Comparison of ENCODE assay signal across 8 cellular contexts in genomic region chr16:81316176-81316496, GRCh38. TPM values are rescaled to one million over a fixed set of nuclear protein-coding genes. Genes with fewer than 3 reads are reported as not detected.
DNase-seq lines count a peak whose midpoint lies in the region; ATAC-seq and TF ChIP-seq lines count a peak whose summit lies in the region.
"Had no signal": no experiment of that assay in that cellular context is flagged by ENCODE, and none has a peak within 500 bp of the region (broad histone marks: within the 10 kb centered on the region; RNA-seq: fewer than 3 reads in every experiment).

No MANE protein-coding gene starts in this region.

- DNase-seq in HCT116 (ENCODE audit: low read depth, low spot score): no peak
- DNase-seq in WTC11 (ENCODE audit: low spot score): no peak
- no peak for DNase-seq in hepatocyte (ENCODE audit: low spot score)
- no peak for DNase-seq in spleen
- no peak for DNase-seq in COLO668 (lab: John Stamatoyannopoulos, UW; ENCODE audit: unreplicated experiment)
- DNase-seq in stimulated activated naive CD4-positive, alpha-beta T cell treated with Interleukin-2 at 50 U/mL for 16 hours (lab: John Stamatoyannopoulos, UW): no peak
- no peak for DNase-seq in AG08396 (ENCODE audit: low spot score)
- DNase-seq: NCI-H446 had no signal

- H3K9ac ChIP-seq in HCT116 (ENCODE audit: low read length): peak overlapping the region; percentile 73

- H3K4me3 Mint-ChIP-seq in WTC11: peak overlapping the region; percentile 85

- H3K4me3 ChIP-seq in HCT116 (replicated peaks in 1 of 2; ENCODE audit: low read depth in 1 of 2, low read length in 2 of 2): peak overlapping the region; percentile 69 to 92
- H3K4me3 ChIP-seq in hepatocyte: peak overlapping the region; percentile 95
- peak overlapping the region in 5 of 8 donors; percentile 74 to 98 (median 94) for H3K4me3 ChIP-seq in spleen

- intact Hi-C loops in HCT116 (cut with micrococcal nuclease) (no loop called here), spleen (cut with DNase I; ENCODE audit: low total_unique reads) (no loop called here)

- H3K36me3 ChIP-seq in HCT116 (ENCODE audit: control insufficient read depth in 1 of 2, insufficient read depth in 2 of 2, low read length in 2 of 2) (no peaks in the 10 kb centered on the region), hepatocyte (replicated peaks; ENCODE audit: insufficient read depth, low read depth) (no peaks in the 10 kb centered on the region), spleen (peaks cover 0 to 15% (median 0%) of the 10 kb centered on the region in 6 donors)

- TF ChIP-seq CTCF in HCT116 (IDR thresholded peaks at IDR 0.05 in 2 of 3, conservative IDR thresholded peaks at IDR 0.05 in 1 of 3; ENCODE audit: borderline replicate concordance in 1 of 3, insufficient read depth in 1 of 3, low read depth in 2 of 3, low read length in 2 of 3) (no peak), WTC11 (IDR thresholded peaks at IDR 0.05) (no peak), hepatocyte (IDR thresholded peaks at IDR 0.05; ENCODE audit: poor library complexity) (no peak), spleen (IDR thresholded peaks at IDR 0.05 in 8 of 11, conservative IDR thresholded peaks at IDR 0.05 in 3 of 11) (no peak)

- CTCF ChIA-PET in HCT116 (lab: Charles Lee): no interaction called here
- CTCF ChIA-PET in WTC11 (lab: Charles Lee): no interaction called here

- peaks cover 4% of the 10 kb centered on the region; the same call in 1 of the 2 replicates for H3K27me3 Mint-ChIP-seq in WTC11 (ENCODE audit: low read depth)

- H3K9me3 Mint-ChIP-seq in WTC11: no peaks in the 10 kb centered on the region

- H2AFZ ChIP-seq in HCT116 (ENCODE audit: low read depth, low read length, poor library complexity, severe bottlenecking): no peak overlapping the region
- H2AFZ ChIP-seq in hepatocyte: peak overlapping the region; percentile 54

- H3K4me2 ChIP-seq in HCT116 (ENCODE audit: low read length) (peak overlapping the region; percentile 83), hepatocyte (peak overlapping the region; percentile 76)

- H3K9me2 ChIP-seq in HCT116 (ENCODE audit: insufficient read depth) (no peaks in the 10 kb centered on the region), hepatocyte (replicated peaks; ENCODE audit: insufficient read depth) (no peaks in the 10 kb centered on the region)

- no peak overlapping the region for H3K27ac ChIP-seq in HCT116 (ENCODE audit: low read depth, low read length)
- peak overlapping the region; percentile 94 for H3K27ac ChIP-seq in hepatocyte
- H3K27ac ChIP-seq in spleen: no peak overlapping the region

- RAD21 ChIA-PET in HCT116 (lab: Charles Lee; ENCODE audit: low non-redundant PET in 1 of 2, low total read pairs in 2 of 2, uncharacterized antibody in 2 of 2, unreplicated experiment in 2 of 2): no interaction called here

- peaks cover 3% of the 10 kb centered on the region for H3K36me3 Mint-ChIP-seq in WTC11

- POLR2A ChIA-PET in HCT116 (lab: Charles Lee) (interaction anchor here (1.0 kb wide), 1 partner anchor 10 kb away, joined by 3 read pairs; no protein-coding TSS in a partner anchor), WTC11 (lab: Charles Lee) (no interaction called here)

- no peaks in the 10 kb centered on the region for H3K9me3 ChIP-seq in HCT116 (ENCODE audit: control insufficient read depth in 1 of 2, insufficient read depth in 1 of 2, low read depth in 1 of 2, low read length in 2 of 2)
- no peaks in the 10 kb centered on the region for H3K9me3 ChIP-seq in hepatocyte (ENCODE audit: low read depth)
- no peaks in the 10 kb centered on the region for H3K9me3 ChIP-seq in spleen

- H3K4me1 Mint-ChIP-seq in WTC11: peaks cover 40% of the 10 kb centered on the region

- no peaks in the 10 kb centered on the region for H3K27me3 ChIP-seq in HCT116 (ENCODE audit: insufficient read depth, low read length)
- H3K27me3 ChIP-seq in hepatocyte: no peaks in the 10 kb centered on the region
- H3K27me3 ChIP-seq in spleen (replicated peaks in 1 of 7): no peaks in the 10 kb centered on the region

- TF ChIP-seq RAD21 in HCT116 (IDR thresholded peaks at IDR 0.05; ENCODE audit: low read depth): no peak

- 52% methylated on average over 4 of the region's 5 CpGs for WGBS in hepatocyte (ENCODE audit: low lambda C conversion rate, missing lambda C conversion rate)
- 88 to 94% (median 91%) methylated on average over 5 of the region's 5 CpGs for WGBS in spleen, 5 donors

- H4K20me1 ChIP-seq in HCT116 (ENCODE audit: insufficient read depth): peaks cover 20% of the 10 kb centered on the region; the same call in 1 of the 2 replicates
- no peaks in the 10 kb centered on the region for H4K20me1 ChIP-seq in hepatocyte (ENCODE audit: insufficient read depth, poor library complexity, severe bottlenecking)

- no TSS peak for BruUV-seq in HCT116 (replicated peaks; lab: Mats Ljungman, UMichigan)

- H3K4me1 ChIP-seq in HCT116 (ENCODE audit: control insufficient read depth in 1 of 2, insufficient read depth in 2 of 2, low read length in 2 of 2): peaks cover 19 to 35% of the 10 kb centered on the region in 2 experiments
- H3K4me1 ChIP-seq in hepatocyte (ENCODE audit: insufficient read depth): peaks cover 12% of the 10 kb centered on the region
- peaks cover 17 to 73% (median 39%) of the 10 kb centered on the region in 6 donors for H3K4me1 ChIP-seq in spleen

- ATAC-seq in HCT116 (no peak), WTC11 (no peak)

- TF ChIP-seq POLR2A in HCT116 (IDR thresholded peaks at IDR 0.05; ENCODE audit: borderline replicate concordance, extremely low read depth, insufficient read depth, insufficient read length) (no peak), spleen (IDR thresholded peaks at IDR 0.05) (no peak)

- no peak overlapping the region for H3K27ac Mint-ChIP-seq in WTC11

- H3K79me2 ChIP-seq in HCT116 (ENCODE audit: insufficient read depth, low read length) (peaks cover 72% of the 10 kb centered on the region), hepatocyte (peaks cover 83% of the 10 kb centered on the region)

TF ChIP-seq in HCT116, 20 proteins besides CTCF, POLR2A, EP300 and RAD21:
- TF ChIP-seq, protein P1, sequence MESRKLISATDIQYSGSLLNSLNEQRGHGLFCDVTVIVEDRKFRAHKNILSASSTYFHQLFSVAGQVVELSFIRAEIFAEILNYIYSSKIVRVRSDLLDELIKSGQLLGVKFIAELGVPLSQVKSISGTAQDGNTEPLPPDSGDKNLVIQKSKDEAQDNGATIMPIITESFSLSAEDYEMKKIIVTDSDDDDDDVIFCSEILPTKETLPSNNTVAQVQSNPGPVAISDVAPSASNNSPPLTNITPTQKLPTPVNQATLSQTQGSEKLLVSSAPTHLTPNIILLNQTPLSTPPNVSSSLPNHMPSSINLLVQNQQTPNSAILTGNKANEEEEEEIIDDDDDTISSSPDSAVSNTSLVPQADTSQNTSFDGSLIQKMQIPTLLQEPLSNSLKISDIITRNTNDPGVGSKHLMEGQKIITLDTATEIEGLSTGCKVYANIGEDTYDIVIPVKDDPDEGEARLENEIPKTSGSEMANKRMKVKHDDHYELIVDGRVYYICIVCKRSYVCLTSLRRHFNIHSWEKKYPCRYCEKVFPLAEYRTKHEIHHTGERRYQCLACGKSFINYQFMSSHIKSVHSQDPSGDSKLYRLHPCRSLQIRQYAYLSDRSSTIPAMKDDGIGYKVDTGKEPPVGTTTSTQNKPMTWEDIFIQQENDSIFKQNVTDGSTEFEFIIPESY (IDR thresholded peaks at IDR 0.05; ENCODE audit: extremely low read depth, insufficient replicate concordance, low read length): no peak
- TF ChIP-seq FOSL1 (IDR thresholded peaks at IDR 0.05; ENCODE audit: low read depth): no peak
TF ChIP-seq in HCT116: peak in this region for 0.

TF ChIP-seq in WTC11, 78 proteins besides CTCF, POLR2A, EP300 and RAD21 (continues in another document):
- no peak for TF ChIP-seq ZBTB21 (CRISPR knock-in tag; IDR thresholded peaks at IDR 0.05; ENCODE audit: borderline replicate concordance)
- TF ChIP-seq ZNF396 (CRISPR knock-in tag; IDR thresholded peaks at IDR 0.05; ENCODE audit: borderline replicate concordance): no peak
- TF ChIP-seq KAT7 (CRISPR knock-in tag; IDR thresholded peaks at IDR 0.05; ENCODE audit: borderline replicate concordance): no peak
- no peak for TF ChIP-seq ZNF423 (CRISPR knock-in tag; IDR thresholded peaks at IDR 0.05)
- no peak for TF ChIP-seq E2F5 (CRISPR knock-in tag; IDR thresholded peaks at IDR 0.05)
- no peak for TF ChIP-seq HMGXB4 (CRISPR knock-in tag; IDR thresholded peaks at IDR 0.05)
- TF ChIP-seq FOXJ3 (CRISPR knock-in tag; IDR thresholded peaks at IDR 0.05; ENCODE audit: borderline replicate concordance): no peak

RNA-seq across cellular contexts. Expression of gene GAN, which starts 1.4 kb away (rescaled TPM):
- total RNA-seq in HCT116 (2021; ENCODE audit: unreplicated experiment) (22.5 TPM), WTC11 (2021) (20.1 to 25.4 TPM (median 21.8 TPM) in 3 replicates), hepatocyte (10.9 TPM in 2 replicates), spleen (10 to 100 TPM in 1 of 7 donors, 1 to 10 TPM in 6; 4.5 to 10.3 (median 6.1) TPM)
- 3.7 and 4.4 TPM in 2 replicates for polyA plus RNA-seq in HCT116 (2012)
- polyA plus RNA-seq in hepatocyte (2.1 and 3.4 TPM in 2 replicates), spleen (under 1 TPM; 0.54 to 0.77 (median 0.58) TPM)
